Comparison of ENCODE assay signal across 12 cellular contexts in genomic region chr18:58668897-58669296, GRCh38. TPM values are rescaled to one million over a fixed set of nuclear protein-coding genes. Genes with fewer than 3 reads are reported as not detected.
DNase-seq lines count a peak whose midpoint lies in the region; ATAC-seq, FAIRE-seq and TF ChIP-seq lines count a peak whose summit lies in the region.
"Had no signal": no experiment of that assay in that cellular context is flagged by ENCODE, and none has a peak within 500 bp of the region (broad histone marks: within the 10 kb centered on the region; RNA-seq: fewer than 3 reads in every experiment).

No MANE protein-coding gene starts in this region.

- DNase-seq in A172 (ENCODE audit: low spot score), result peak; percentile 66
- peak; percentile 81 for DNase-seq in EL
- DNase-seq in OCI-LY7 (ENCODE audit: low spot score), result no peak
- peak; percentile 92 for DNase-seq in bronchial epithelial cell (ENCODE audit: low read depth)
- no peak for DNase-seq in hippocampal formation (lab: John Stamatoyannopoulos, UW)
- DNase-seq in germinal center (ENCODE audit: low spot score), result no peak
- DNase-seq: NCI-H187 treated with DMSO at 0.1 percent for 48 hours, nephron progenitor cell, spleen had no signal

- TF ChIP-seq CTCF in OCI-LY7 (conservative IDR thresholded peaks at IDR 0.05; ENCODE audit: low read length) (no peak), bronchial epithelial cell (IDR thresholded peaks at IDR 0.05; ENCODE audit: insufficient read depth, low read length, severe bottlenecking) (no peak)

- H3K9me2 ChIP-seq in OCI-LY7 (ENCODE audit: insufficient read depth, low read length), result no peaks in the 10 kb centered on the region

- H4K20me1 ChIP-seq in OCI-LY7 (ENCODE audit: insufficient read depth, low read length), result no peaks in the 10 kb centered on the region

- no TSS peak for BruUV-seq in OCI-LY7 (replicated peaks; lab: Mats Ljungman, UMichigan)

- CTCF ChIA-PET in OCI-LY7 (lab: Charles Lee; ENCODE audit: unreplicated experiment), result no interaction called here

- intact Hi-C loops in OCI-LY7 (cut with micrococcal nuclease; ENCODE audit: unreplicated experiment), result no loop called here

- no peak overlapping the region for H2AFZ ChIP-seq in OCI-LY7 (ENCODE audit: low read length)

- H3K4me3 ChIP-seq in OCI-LY7 (ENCODE audit: low read depth, low read length, poor library complexity, severe bottlenecking) (no peak overlapping the region), bronchial epithelial cell (ENCODE audit: low read depth, low read length) (no peak overlapping the region)
- H3K4me3 ChIP-seq: spleen had no signal

- no peaks in the 10 kb centered on the region for H3K27me3 ChIP-seq in bronchial epithelial cell (ENCODE audit: control insufficient read depth, insufficient read depth, low read length)
- H3K27me3 ChIP-seq: spleen had no signal

- no peaks in the 10 kb centered on the region for H3K36me3 ChIP-seq in OCI-LY7 (ENCODE audit: insufficient read depth, low read length)
- H3K36me3 ChIP-seq in bronchial epithelial cell (ENCODE audit: control insufficient read depth, insufficient read depth, low read length), result no peaks in the 10 kb centered on the region

- no peaks in the 10 kb centered on the region for H3K9me3 ChIP-seq in OCI-LY7 (ENCODE audit: low read length)
- H3K9me3 ChIP-seq: spleen had no signal

- POLR2A ChIA-PET in OCI-LY7 (lab: Charles Lee), result interaction anchor here (0.7 kb wide), 1 partner anchor 9 kb away, joined by 3 read pairs; no protein-coding TSS in a partner anchor

- H3K79me2 ChIP-seq in OCI-LY7 (ENCODE audit: insufficient read depth, low read depth, low read length), result peaks cover 16% of the 10 kb centered on the region

- no peak for FAIRE-seq in bronchial epithelial cell (lab: Jason Lieb, UNC)
- FAIRE-seq: TTC549 had no signal

- H3K4me2 ChIP-seq in OCI-LY7 (ENCODE audit: low read length), result peak overlapping the region; percentile 78; the same call in 1 of the 2 replicates

- ATAC-seq in GM19455 (IDR thresholded peaks at IDR 0.05; ENCODE audit: unreplicated experiment) (no peak), HG03439 (IDR thresholded peaks at IDR 0.05; ENCODE audit: unreplicated experiment) (no peak)

- H3K4me1 ChIP-seq in OCI-LY7 (ENCODE audit: insufficient read depth, low read length, poor library complexity, severe bottlenecking), result peaks cover 17% of the 10 kb centered on the region

- no peak overlapping the region for H3K27ac ChIP-seq in OCI-LY7 (ENCODE audit: low read depth, low read length, poor library complexity, severe bottlenecking)
- H3K27ac ChIP-seq: spleen had no signal

RNA-seq across cellular contexts. Expression of gene MALT1, which starts 2.4 kb away (rescaled TPM):
- total RNA-seq in A172 (2014; rRNA removed; shearing (Covaris generic)), result 66.7 and 69.0 TPM in 2 replicates
- total RNA-seq in OCI-LY7 (2014; rRNA removed; shearing (Covaris generic)), result 14.4 and 15.5 TPM in 2 replicates
- total RNA-seq in OCI-LY7 (2022) (18.5 and 20.4 TPM in 2 replicates), bronchial epithelial cell (62.4 and 64.6 TPM in 2 replicates)

RNA-seq across cellular contexts. Expression of gene ALPK2, which starts 40.0 kb away (rescaled TPM):
- 75.7 and 87.6 TPM in 2 replicates for total RNA-seq in A172 (2014; rRNA removed; shearing (Covaris generic))
- total RNA-seq in OCI-LY7 (2014; rRNA removed; shearing (Covaris generic)), result not detected in 2 replicates
- not detected in 2 replicates for total RNA-seq in OCI-LY7 (2022)
- 0.26 TPM in 1 of 2 replicates, not detected in the other for total RNA-seq in bronchial epithelial cell

Comparison
In these comparisons a context has a peak if more than half of its experiments do, and no peak if none do; other contexts are left out.
1. DNase-seq: peak in A172 (single experiment), EL (single experiment) and bronchial epithelial cell (single experiment); none in OCI-LY7 (single experiment), hippocampal formation (0 of 2) and germinal center (single experiment).
2. RNA of gene ALPK2, which starts 40.0 kb away (total RNA-seq): 75.7 to 87.6 TPM in A172; 0.26 TPM in bronchial epithelial cell and not detected in OCI-LY7; every median in the first group is over 10 times any median in the second.